In the genomic region with DNA sequence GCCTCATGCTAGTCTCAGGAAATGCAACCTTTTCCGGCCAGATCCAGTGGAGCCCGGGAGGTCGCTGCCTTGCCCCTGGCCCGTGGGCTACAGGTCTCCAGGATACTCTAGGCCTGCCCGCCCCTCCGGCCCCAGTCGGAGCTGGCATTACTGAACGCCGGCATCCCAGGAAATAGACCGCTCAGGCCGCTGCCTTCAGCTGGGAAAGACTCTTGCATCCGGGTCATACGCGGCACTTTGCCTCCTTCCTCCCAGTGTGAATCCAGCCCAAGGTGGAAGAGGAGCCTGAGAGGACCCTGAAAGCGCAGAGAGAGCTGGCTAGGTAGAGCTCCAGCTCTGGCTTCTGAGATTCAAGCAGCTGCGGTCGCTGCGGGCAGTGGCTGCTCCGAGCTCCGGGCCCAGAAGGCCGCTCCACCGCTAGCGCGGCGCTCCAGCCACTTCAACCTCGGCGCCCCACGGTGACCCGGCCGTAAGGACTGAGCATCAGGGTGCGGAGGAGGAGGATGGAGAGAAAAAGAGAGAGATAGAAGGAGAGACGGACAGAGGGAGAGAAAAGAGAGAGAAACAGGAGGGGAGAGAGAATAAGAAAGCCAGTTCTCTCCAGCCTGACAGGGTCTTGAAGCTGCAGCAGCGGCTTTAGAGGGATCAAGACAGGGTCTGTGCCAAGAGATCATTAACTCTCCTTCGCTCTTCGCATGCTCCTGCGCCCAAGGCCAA, we compare ENCODE assay signal across 1 cellular context.
TF ChIP-seq lines count a peak whose summit lies in the region.

No MANE protein-coding gene starts in this region.

TF ChIP-seq in HEK293, 187 proteins besides CTCF, POLR2A, EP300 and RAD21 (continued from another document):
- TF ChIP-seq, protein P1, sequence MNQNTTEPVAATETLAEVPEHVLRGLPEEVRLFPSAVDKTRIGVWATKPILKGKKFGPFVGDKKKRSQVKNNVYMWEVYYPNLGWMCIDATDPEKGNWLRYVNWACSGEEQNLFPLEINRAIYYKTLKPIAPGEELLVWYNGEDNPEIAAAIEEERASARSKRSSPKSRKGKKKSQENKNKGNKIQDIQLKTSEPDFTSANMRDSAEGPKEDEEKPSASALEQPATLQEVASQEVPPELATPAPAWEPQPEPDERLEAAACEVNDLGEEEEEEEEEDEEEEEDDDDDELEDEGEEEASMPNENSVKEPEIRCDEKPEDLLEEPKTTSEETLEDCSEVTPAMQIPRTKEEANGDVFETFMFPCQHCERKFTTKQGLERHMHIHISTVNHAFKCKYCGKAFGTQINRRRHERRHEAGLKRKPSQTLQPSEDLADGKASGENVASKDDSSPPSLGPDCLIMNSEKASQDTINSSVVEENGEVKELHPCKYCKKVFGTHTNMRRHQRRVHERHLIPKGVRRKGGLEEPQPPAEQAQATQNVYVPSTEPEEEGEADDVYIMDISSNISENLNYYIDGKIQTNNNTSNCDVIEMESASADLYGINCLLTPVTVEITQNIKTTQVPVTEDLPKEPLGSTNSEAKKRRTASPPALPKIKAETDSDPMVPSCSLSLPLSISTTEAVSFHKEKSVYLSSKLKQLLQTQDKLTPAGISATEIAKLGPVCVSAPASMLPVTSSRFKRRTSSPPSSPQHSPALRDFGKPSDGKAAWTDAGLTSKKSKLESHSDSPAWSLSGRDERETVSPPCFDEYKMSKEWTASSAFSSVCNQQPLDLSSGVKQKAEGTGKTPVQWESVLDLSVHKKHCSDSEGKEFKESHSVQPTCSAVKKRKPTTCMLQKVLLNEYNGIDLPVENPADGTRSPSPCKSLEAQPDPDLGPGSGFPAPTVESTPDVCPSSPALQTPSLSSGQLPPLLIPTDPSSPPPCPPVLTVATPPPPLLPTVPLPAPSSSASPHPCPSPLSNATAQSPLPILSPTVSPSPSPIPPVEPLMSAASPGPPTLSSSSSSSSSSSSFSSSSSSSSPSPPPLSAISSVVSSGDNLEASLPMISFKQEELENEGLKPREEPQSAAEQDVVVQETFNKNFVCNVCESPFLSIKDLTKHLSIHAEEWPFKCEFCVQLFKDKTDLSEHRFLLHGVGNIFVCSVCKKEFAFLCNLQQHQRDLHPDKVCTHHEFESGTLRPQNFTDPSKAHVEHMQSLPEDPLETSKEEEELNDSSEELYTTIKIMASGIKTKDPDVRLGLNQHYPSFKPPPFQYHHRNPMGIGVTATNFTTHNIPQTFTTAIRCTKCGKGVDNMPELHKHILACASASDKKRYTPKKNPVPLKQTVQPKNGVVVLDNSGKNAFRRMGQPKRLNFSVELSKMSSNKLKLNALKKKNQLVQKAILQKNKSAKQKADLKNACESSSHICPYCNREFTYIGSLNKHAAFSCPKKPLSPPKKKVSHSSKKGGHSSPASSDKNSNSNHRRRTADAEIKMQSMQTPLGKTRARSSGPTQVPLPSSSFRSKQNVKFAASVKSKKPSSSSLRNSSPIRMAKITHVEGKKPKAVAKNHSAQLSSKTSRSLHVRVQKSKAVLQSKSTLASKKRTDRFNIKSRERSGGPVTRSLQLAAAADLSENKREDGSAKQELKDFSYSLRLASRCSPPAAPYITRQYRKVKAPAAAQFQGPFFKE (tag by site-specific recombination; IDR thresholded peaks at IDR 0.05; ENCODE audit: borderline replicate concordance) = no peak
- no peak for TF ChIP-seq HOXA7 (CRISPR knock-in tag; IDR thresholded peaks at IDR 0.05; ENCODE audit: borderline replicate concordance)
- no peak for TF ChIP-seq ZNF473 (tag by site-specific recombination; IDR thresholded peaks at IDR 0.05)
